19 cellular contexts compared by ENCODE assay signal in genomic region chr15:25683415-25683814, GRCh38.
DNase-seq lines count a peak whose midpoint lies in the region; TF ChIP-seq lines count a peak whose summit lies in the region.
"Had no signal": no experiment of that assay in that cellular context is flagged by ENCODE, and none has a peak within 500 bp of the region (broad histone marks: within the 10 kb centered on the region; RNA-seq: fewer than 3 reads in every experiment).

No MANE protein-coding gene starts in this region.

- intact Hi-C loops in adrenal gland (cut with DNase I), result no loop called here
- intact Hi-C loops in testis (cut with DNase I; ENCODE audit: low total_unique reads), result no loop called here

- H3K27ac Mint-ChIP-seq in nephron, result peak overlapping the region in 2 of 3 experiments; percentile 22 to 38
- H3K27ac Mint-ChIP-seq: B cell; CD4-positive, alpha-beta T cell had no signal

- H3K4me3 ChIP-seq in adrenal gland (no peak overlapping the region), testis (no peak overlapping the region)
- H3K4me3 ChIP-seq: GM12878 had no signal

- TF ChIP-seq CTCF in adrenal gland (IDR thresholded peaks at IDR 0.05) (no peak), nephron (IDR thresholded peaks at IDR 0.05; ENCODE audit: unreplicated experiment in 3 of 3) (no peak), testis (IDR thresholded peaks at IDR 0.05) (no peak)

- WGBS in adrenal gland, 4 donors, result 33 to 51% (median 38%) methylated on average over 5 to 6 of the region's 6 CpGs
- 39 to 49% methylated on average over 6 of the region's 6 CpGs for WGBS in testis, 2 donors

- H3K9me3 Mint-ChIP-seq in nephron, result no peaks in the 10 kb centered on the region
- H3K9me3 Mint-ChIP-seq: CD4-positive, alpha-beta T cell had no signal

- DNase-seq in adrenal gland (peak in 4 of 7 donors; percentile 27 to 67 (median 52)), testis (peak; percentile 63), NCI-H1436 (lab: John Stamatoyannopoulos, UW) (no peak), NCI-H2227 treated with DMSO at 0.1 percent for 48 hours (lab: John Stamatoyannopoulos, UW) (no peak), T-helper 9 cell (no peak)
- DNase-seq: Calu3; CD4-positive, alpha-beta T cell; MV-4-11; NCI-H1436 treated with DMSO at 0.1 percent for 48 hours; NCI-H2081 treated with DMSO at 0.1 percent for 48 hours; NCI-H345; NCI-H526 treated with DMSO at 0.1 percent for 48 hours; NK-92 treated with Interleukin-12 subunit alpha and Interleukin-12 subunit beta, amount 100 ng/mL, for 24 hours; OCI-M1; RPMI8226 had no signal

- H3K27me3 ChIP-seq in adrenal gland, result no peaks in the 10 kb centered on the region
- no peaks in the 10 kb centered on the region for H3K27me3 ChIP-seq in testis

- H3K36me3 ChIP-seq in adrenal gland (replicated peaks in 1 of 2) (no peaks in the 10 kb centered on the region), testis (ENCODE audit: low read depth, missing control alignments) (no peaks in the 10 kb centered on the region)

- no peaks in the 10 kb centered on the region for H3K36me3 Mint-ChIP-seq in nephron (ENCODE audit: low read depth)

- TF ChIP-seq POLR2A in adrenal gland (IDR thresholded peaks at IDR 0.05) (no peak), testis (IDR thresholded peaks at IDR 0.05) (no peak)

- H3K4me1 ChIP-seq in adrenal gland (replicated peaks in 1 of 2) (peaks cover 4 to 37% of the 10 kb centered on the region in 2 donors), testis (peaks cover 29% of the 10 kb centered on the region)

- H3K27ac ChIP-seq in adrenal gland (peak overlapping the region in 3 of 5 donors; percentile 31 to 52 (median 40)), cingulate gyrus (ENCODE audit: low read depth, low read length) (peak overlapping the region; percentile 65), testis (peak overlapping the region; percentile 66 to 79)

- no peaks in the 10 kb centered on the region for H3K9me3 ChIP-seq in adrenal gland (replicated peaks in 1 of 3)
- no peaks in the 10 kb centered on the region for H3K9me3 ChIP-seq in testis

- H3K4me1 Mint-ChIP-seq in nephron, result peaks cover 41% of the 10 kb centered on the region
- H3K4me1 Mint-ChIP-seq: B cell had no signal

- no peak overlapping the region for H3K4me3 Mint-ChIP-seq in nephron
- H3K4me3 Mint-ChIP-seq: B cell; CD4-positive, alpha-beta T cell had no signal

- peaks cover 3% of the 10 kb centered on the region for H3K27me3 Mint-ChIP-seq in nephron (ENCODE audit: low read depth)
- H3K27me3 Mint-ChIP-seq: CD4-positive, alpha-beta T cell had no signal

Comparison
In these comparisons a context has a peak if more than half of its experiments do, and no peak if none do; other contexts are left out.
1. DNase-seq: peak in adrenal gland (4 of 7) and testis (single experiment); none in NCI-H1436 (single experiment), NCI-H2227 treated with DMSO at 0.1 percent for 48 hours (single experiment) and T-helper 9 cell (single experiment).
2. Peak in every context shown above with its lines, with median percentiles within 50 percentile points of each other: H3K27ac ChIP-seq.